In the genomic region with DNA sequence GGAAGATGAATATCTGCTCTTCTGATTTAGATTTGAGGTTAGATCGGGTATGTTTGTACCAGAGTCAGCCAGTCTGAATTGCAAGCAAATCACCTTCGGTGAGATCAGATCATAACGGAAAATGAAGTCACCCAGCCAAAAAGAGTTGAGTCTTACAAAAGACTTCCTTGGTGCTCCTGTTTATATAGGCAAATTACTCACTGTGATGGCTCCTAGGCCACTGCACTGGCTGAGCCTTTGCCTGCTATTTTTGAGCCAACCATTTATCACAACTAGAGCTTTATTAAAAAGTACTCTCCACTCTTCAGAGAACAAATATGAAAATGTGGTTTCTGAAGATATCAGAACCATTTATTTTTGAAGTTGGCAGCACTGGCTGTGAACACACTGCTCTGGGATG, we compare ENCODE assay signal across 15 cellular contexts.
"Had no signal": no experiment of that assay in that cellular context is flagged by ENCODE, and none has a peak within 500 bp of the region (broad histone marks: within the 10 kb centered on the region; RNA-seq: fewer than 3 reads in every experiment).

No MANE protein-coding gene starts in this region.

- ATAC-seq: activated CD4-positive, CD25-positive, alpha-beta regulatory T cell treated with anti-CD3 and anti-CD28 coated beads, Interleukin-2, amount 50 U/mL, for 24 hours had no signal

- H3K27ac ChIP-seq: colonic mucosa, heart left ventricle, stomach, transverse colon had no signal

- H3K9me3 Mint-ChIP-seq: activated naive CD8-positive, alpha-beta T cell treated with anti-CD3 and anti-CD28 coated beads, Interleukin-2, amount 10 ng/mL, durations not matched to agents 7 days and 5 days; neural crest cell had no signal

- H3K4me1 ChIP-seq: colonic mucosa, stomach, transverse colon had no signal

- H3K27me3 ChIP-seq: colonic mucosa, heart left ventricle, transverse colon had no signal

- H3K9me3 ChIP-seq: colonic mucosa, heart left ventricle, stomach, transverse colon had no signal

- H3K4me1 Mint-ChIP-seq: activated naive CD8-positive, alpha-beta T cell treated with anti-CD3 and anti-CD28 coated beads, Interleukin-2, amount 10 ng/mL, durations not matched to agents 7 days and 5 days had no signal

- H3K36me3 ChIP-seq: colonic mucosa, heart left ventricle, stomach, transverse colon had no signal

- H3K36me3 Mint-ChIP-seq: activated naive CD8-positive, alpha-beta T cell treated with anti-CD3 and anti-CD28 coated beads, Interleukin-2, amount 10 ng/mL, durations not matched to agents 7 days and 5 days had no signal

- H3K4me3 Mint-ChIP-seq: activated naive CD8-positive, alpha-beta T cell treated with anti-CD3 and anti-CD28 coated beads, Interleukin-2, amount 10 ng/mL, durations not matched to agents 7 days and 5 days; neural crest cell had no signal

- DNase-seq: activated CD4-positive, alpha-beta T cell treated with anti-CD3 and anti-CD28 coated beads, Interleukin-2, amount 50 U/mL, for 48 hours; activated naive CD8-positive, alpha-beta T cell treated with anti-CD3 and anti-CD28 coated beads, Interleukin-2, amount 10 ng/mL, durations not matched to agents 7 days and 5 days; activated T-cell treated with anti-CD3 and anti-CD28 coated beads, Interleukin-2, amount 50 U/mL, for 48 hours; anterior cingulate cortex; colonic mucosa; effector CD4-positive, alpha-beta T cell; foreskin melanocyte; heart left ventricle; stimulated activated CD4-positive, alpha-beta T cell treated with anti-CD3 and anti-CD28 coated beads, Interleukin-15, amount 100 ng/mL, for 24 hours; stimulated activated CD4-positive, alpha-beta T cell treated with anti-CD3 and anti-CD28 coated beads, Interleukin-4, amount 100 ng/mL, for 4 hours; stomach; SW 1271; transverse colon had no signal

- H3K4me3 ChIP-seq: colonic mucosa, heart left ventricle, stomach, transverse colon had no signal

- H3K27ac Mint-ChIP-seq: activated naive CD8-positive, alpha-beta T cell treated with anti-CD3 and anti-CD28 coated beads, Interleukin-2, amount 10 ng/mL, durations not matched to agents 7 days and 5 days had no signal
